In the genomic region with DNA sequence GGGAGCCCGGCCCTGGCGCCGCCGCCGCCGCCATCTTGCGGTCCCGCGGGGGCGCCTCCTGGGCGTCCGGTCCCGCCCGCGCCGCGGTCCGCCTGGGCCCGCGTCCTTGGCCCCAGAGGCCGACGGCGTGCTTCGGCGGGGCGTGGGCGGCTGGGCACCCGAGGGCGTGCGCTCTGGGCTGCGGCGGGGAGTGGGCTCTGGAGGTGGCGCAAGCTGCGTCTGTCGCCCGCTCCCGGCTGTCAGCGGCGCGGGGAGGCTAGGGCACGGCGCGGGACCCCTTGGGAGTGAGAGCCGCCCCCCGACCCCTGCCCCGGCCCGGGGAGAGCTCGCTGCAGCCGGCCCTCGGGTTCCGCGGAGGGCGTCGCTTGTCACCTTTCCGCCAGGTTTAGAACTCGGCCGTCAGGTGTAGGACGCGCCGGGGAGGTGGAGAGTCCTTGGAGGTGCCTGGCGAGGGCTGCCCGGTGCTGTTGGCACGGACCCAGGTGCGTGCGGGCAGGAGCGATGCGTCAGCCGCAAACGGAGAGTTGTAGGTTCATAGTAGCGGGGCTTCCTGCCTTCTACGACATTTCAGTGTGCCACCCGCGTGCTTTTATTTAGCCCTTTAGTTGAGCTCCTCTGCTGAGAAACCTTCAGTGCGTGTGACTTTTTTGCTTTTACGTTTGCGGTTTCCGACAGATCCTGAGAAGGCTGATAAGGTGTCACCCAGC, we compare ENCODE assay signal across 1 cellular context.
A peak's percentile ranks its signal among the peaks of the same experiment; 100 is the strongest.
TF ChIP-seq lines count a peak whose summit lies in the region.

No MANE protein-coding gene starts in this region.

TF ChIP-seq in GM12878, 131 proteins besides CTCF, POLR2A, EP300 and RAD21:
- 0 out of 2 replicates have a peak, but pooled peaks have one; percentile 7 for TF ChIP-seq CREM (IDR thresholded peaks at IDR 0.05; ENCODE audit: low read depth)
- TF ChIP-seq ZNF207 (IDR thresholded peaks at IDR 0.05; ENCODE audit: borderline replicate concordance), result no peak
- TF ChIP-seq ZZZ3 (IDR thresholded peaks at IDR 0.05; ENCODE audit: control insufficient read depth, insufficient read length, low read depth), result no peak
- peak; percentile 45 for TF ChIP-seq DPF2 (IDR thresholded peaks at IDR 0.05)
- TF ChIP-seq MXI1 (IDR thresholded peaks at IDR 0.05; ENCODE audit: low read depth, low read length), result peak; percentile 18; the same call in 1 of the 2 replicates
- TF ChIP-seq EGR1 (IDR thresholded peaks at IDR 0.05; ENCODE audit: borderline replicate concordance in 1 of 2, low read depth in 2 of 2, low read length in 2 of 2), result peak in 1 of 2 experiments; percentile 92; a peak in 2 of 3 replicates
- 0 out of 2 replicates have a peak, but pooled peaks have one; percentile 26 for TF ChIP-seq CREB1 (IDR thresholded peaks at IDR 0.05; ENCODE audit: low read depth)
- TF ChIP-seq, protein P1, sequence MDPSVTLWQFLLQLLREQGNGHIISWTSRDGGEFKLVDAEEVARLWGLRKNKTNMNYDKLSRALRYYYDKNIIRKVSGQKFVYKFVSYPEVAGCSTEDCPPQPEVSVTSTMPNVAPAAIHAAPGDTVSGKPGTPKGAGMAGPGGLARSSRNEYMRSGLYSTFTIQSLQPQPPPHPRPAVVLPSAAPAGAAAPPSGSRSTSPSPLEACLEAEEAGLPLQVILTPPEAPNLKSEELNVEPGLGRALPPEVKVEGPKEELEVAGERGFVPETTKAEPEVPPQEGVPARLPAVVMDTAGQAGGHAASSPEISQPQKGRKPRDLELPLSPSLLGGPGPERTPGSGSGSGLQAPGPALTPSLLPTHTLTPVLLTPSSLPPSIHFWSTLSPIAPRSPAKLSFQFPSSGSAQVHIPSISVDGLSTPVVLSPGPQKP (IDR thresholded peaks at IDR 0.05; ENCODE audit: low read depth, low read length), result no peak
- TF ChIP-seq, protein P2, sequence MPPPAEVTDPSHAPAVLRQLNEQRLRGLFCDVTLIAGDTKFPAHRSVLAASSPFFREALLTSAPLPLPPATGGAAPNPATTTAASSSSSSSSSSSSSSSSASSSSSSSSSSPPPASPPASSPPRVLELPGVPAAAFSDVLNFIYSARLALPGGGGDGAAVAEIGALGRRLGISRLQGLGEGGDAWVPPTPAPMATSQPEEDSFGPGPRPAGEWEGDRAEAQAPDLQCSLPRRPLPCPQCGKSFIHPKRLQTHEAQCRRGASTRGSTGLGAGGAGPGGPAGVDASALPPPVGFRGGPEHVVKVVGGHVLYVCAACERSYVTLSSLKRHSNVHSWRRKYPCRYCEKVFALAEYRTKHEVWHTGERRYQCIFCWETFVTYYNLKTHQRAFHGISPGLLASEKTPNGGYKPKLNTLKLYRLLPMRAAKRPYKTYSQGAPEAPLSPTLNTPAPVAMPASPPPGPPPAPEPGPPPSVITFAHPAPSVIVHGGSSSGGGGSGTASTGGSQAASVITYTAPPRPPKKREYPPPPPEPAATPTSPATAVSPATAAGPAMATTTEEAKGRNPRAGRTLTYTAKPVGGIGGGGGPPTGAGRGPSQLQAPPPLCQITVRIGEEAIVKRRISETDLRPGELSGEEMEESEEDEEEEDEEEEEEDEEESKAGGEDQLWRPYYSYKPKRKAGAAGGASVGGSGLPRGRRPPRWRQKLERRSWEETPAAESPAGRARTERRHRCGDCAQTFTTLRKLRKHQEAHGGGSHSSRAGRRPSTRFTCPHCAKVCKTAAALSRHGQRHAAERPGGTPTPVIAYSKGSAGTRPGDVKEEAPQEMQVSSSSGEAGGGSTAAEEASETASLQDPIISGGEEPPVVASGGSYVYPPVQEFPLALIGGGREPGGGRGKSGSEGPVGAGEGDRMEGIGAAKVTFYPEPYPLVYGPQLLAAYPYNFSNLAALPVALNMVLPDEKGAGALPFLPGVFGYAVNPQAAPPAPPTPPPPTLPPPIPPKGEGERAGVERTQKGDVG (CRISPR knock-in tag; IDR thresholded peaks at IDR 0.05), result no peak
- TF ChIP-seq CBFB (IDR thresholded peaks at IDR 0.05; ENCODE audit: low read depth), result peak; percentile 56; the same call in 1 of the 2 replicates
- TF ChIP-seq RFX5 (IDR thresholded peaks at IDR 0.05; ENCODE audit: low read depth, low read length), result no peak
- TF ChIP-seq TCF12 (IDR thresholded peaks at IDR 0.05; ENCODE audit: low read depth, low read length), result no peak
- TF ChIP-seq, protein P3, sequence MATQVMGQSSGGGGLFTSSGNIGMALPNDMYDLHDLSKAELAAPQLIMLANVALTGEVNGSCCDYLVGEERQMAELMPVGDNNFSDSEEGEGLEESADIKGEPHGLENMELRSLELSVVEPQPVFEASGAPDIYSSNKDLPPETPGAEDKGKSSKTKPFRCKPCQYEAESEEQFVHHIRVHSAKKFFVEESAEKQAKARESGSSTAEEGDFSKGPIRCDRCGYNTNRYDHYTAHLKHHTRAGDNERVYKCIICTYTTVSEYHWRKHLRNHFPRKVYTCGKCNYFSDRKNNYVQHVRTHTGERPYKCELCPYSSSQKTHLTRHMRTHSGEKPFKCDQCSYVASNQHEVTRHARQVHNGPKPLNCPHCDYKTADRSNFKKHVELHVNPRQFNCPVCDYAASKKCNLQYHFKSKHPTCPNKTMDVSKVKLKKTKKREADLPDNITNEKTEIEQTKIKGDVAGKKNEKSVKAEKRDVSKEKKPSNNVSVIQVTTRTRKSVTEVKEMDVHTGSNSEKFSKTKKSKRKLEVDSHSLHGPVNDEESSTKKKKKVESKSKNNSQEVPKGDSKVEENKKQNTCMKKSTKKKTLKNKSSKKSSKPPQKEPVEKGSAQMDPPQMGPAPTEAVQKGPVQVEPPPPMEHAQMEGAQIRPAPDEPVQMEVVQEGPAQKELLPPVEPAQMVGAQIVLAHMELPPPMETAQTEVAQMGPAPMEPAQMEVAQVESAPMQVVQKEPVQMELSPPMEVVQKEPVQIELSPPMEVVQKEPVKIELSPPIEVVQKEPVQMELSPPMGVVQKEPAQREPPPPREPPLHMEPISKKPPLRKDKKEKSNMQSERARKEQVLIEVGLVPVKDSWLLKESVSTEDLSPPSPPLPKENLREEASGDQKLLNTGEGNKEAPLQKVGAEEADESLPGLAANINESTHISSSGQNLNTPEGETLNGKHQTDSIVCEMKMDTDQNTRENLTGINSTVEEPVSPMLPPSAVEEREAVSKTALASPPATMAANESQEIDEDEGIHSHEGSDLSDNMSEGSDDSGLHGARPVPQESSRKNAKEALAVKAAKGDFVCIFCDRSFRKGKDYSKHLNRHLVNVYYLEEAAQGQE (IDR thresholded peaks at IDR 0.05; ENCODE audit: low read depth, low read length), result no peak
- TF ChIP-seq BACH1 (IDR thresholded peaks at IDR 0.05; ENCODE audit: borderline replicate concordance), result peak; percentile 47; the same call in 1 of the 2 replicates
- TF ChIP-seq BCL11A (IDR thresholded peaks at IDR 0.05; ENCODE audit: low read depth, low read length), result no peak
- TF ChIP-seq, protein P4, sequence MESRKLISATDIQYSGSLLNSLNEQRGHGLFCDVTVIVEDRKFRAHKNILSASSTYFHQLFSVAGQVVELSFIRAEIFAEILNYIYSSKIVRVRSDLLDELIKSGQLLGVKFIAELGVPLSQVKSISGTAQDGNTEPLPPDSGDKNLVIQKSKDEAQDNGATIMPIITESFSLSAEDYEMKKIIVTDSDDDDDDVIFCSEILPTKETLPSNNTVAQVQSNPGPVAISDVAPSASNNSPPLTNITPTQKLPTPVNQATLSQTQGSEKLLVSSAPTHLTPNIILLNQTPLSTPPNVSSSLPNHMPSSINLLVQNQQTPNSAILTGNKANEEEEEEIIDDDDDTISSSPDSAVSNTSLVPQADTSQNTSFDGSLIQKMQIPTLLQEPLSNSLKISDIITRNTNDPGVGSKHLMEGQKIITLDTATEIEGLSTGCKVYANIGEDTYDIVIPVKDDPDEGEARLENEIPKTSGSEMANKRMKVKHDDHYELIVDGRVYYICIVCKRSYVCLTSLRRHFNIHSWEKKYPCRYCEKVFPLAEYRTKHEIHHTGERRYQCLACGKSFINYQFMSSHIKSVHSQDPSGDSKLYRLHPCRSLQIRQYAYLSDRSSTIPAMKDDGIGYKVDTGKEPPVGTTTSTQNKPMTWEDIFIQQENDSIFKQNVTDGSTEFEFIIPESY (IDR thresholded peaks at IDR 0.05), result no peak
- TF ChIP-seq, protein P5, sequence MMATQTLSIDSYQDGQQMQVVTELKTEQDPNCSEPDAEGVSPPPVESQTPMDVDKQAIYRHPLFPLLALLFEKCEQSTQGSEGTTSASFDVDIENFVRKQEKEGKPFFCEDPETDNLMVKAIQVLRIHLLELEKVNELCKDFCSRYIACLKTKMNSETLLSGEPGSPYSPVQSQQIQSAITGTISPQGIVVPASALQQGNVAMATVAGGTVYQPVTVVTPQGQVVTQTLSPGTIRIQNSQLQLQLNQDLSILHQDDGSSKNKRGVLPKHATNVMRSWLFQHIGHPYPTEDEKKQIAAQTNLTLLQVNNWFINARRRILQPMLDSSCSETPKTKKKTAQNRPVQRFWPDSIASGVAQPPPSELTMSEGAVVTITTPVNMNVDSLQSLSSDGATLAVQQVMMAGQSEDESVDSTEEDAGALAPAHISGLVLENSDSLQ (IDR thresholded peaks at IDR 0.05), result no peak
- TF ChIP-seq MYC (IDR thresholded peaks at IDR 0.05; ENCODE audit: insufficient read depth, insufficient read length, insufficient replicate concordance, low read length, severe bottlenecking), result peak; percentile 28
- TF ChIP-seq NFYA (IDR thresholded peaks at IDR 0.05; ENCODE audit: borderline replicate concordance, low read depth, low read length), result no peak
- no peak for TF ChIP-seq SRF (IDR thresholded peaks at IDR 0.05; ENCODE audit: low read depth in 2 of 2, low read length in 2 of 2)
- peak; percentile 26 for TF ChIP-seq IKZF1 (conservative IDR thresholded peaks at IDR 0.05)
- no peak for TF ChIP-seq CBX3 (IDR thresholded peaks at IDR 0.05; ENCODE audit: borderline replicate concordance, low read depth)
- peak; percentile 11; the same call in 1 of the 2 replicates for TF ChIP-seq SMARCA5 (IDR thresholded peaks at IDR 0.05)
- peak; percentile 19; the same call in 1 of the 2 replicates for TF ChIP-seq ZSCAN29 (IDR thresholded peaks at IDR 0.05)
- no peak for TF ChIP-seq BMI1 (IDR thresholded peaks at IDR 0.05; ENCODE audit: borderline replicate concordance)
- peak; percentile 88 for TF ChIP-seq YY1 (IDR thresholded peaks at IDR 0.05; ENCODE audit: low read depth, low read length)
- TF ChIP-seq, protein P6, sequence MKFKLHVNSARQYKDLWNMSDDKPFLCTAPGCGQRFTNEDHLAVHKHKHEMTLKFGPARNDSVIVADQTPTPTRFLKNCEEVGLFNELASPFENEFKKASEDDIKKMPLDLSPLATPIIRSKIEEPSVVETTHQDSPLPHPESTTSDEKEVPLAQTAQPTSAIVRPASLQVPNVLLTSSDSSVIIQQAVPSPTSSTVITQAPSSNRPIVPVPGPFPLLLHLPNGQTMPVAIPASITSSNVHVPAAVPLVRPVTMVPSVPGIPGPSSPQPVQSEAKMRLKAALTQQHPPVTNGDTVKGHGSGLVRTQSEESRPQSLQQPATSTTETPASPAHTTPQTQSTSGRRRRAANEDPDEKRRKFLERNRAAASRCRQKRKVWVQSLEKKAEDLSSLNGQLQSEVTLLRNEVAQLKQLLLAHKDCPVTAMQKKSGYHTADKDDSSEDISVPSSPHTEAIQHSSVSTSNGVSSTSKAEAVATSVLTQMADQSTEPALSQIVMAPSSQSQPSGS (IDR thresholded peaks at IDR 0.05; ENCODE audit: low read length), result no peak
- peak; percentile 86 for TF ChIP-seq LARP7 (IDR thresholded peaks at IDR 0.05)
- TF ChIP-seq, protein P7, sequence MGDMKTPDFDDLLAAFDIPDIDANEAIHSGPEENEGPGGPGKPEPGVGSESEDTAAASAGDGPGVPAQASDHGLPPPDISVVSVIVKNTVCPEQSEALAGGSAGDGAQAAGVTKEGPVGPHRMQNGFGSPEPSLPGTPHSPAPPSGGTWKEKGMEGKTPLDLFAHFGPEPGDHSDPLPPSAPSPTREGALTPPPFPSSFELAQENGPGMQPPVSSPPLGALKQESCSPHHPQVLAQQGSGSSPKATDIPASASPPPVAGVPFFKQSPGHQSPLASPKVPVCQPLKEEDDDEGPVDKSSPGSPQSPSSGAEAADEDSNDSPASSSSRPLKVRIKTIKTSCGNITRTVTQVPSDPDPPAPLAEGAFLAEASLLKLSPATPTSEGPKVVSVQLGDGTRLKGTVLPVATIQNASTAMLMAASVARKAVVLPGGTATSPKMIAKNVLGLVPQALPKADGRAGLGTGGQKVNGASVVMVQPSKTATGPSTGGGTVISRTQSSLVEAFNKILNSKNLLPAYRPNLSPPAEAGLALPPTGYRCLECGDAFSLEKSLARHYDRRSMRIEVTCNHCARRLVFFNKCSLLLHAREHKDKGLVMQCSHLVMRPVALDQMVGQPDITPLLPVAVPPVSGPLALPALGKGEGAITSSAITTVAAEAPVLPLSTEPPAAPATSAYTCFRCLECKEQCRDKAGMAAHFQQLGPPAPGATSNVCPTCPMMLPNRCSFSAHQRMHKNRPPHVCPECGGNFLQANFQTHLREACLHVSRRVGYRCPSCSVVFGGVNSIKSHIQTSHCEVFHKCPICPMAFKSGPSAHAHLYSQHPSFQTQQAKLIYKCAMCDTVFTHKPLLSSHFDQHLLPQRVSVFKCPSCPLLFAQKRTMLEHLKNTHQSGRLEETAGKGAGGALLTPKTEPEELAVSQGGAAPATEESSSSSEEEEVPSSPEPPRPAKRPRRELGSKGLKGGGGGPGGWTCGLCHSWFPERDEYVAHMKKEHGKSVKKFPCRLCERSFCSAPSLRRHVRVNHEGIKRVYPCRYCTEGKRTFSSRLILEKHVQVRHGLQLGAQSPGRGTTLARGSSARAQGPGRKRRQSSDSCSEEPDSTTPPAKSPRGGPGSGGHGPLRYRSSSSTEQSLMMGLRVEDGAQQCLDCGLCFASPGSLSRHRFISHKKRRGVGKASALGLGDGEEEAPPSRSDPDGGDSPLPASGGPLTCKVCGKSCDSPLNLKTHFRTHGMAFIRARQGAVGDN (IDR thresholded peaks at IDR 0.05), result 0 out of 2 replicates have a peak, but pooled peaks have one; percentile 15
- peak; percentile 80; the same call in 1 of the 2 replicates for TF ChIP-seq GATAD2B (conservative IDR thresholded peaks at IDR 0.05; ENCODE audit: low read depth)
- no peak for TF ChIP-seq WRNIP1 (IDR thresholded peaks at IDR 0.05; ENCODE audit: borderline replicate concordance, low read depth, low read length)
- peak; percentile 1 to 66; a peak in 2 of 4 replicates for TF ChIP-seq BHLHE40 (IDR thresholded peaks at IDR 0.05; ENCODE audit: borderline replicate concordance in 1 of 2, low read depth in 2 of 2, low read length in 1 of 2)
- peak; percentile 76 for TF ChIP-seq RUNX3 (IDR thresholded peaks at IDR 0.05; ENCODE audit: low read length)
